ENCODE assay signal across 24 cellular contexts in genomic region chr3:185439745-185440466, GRCh38. TPM values are rescaled to one million over a fixed set of nuclear protein-coding genes. Genes with fewer than 3 reads are reported as not detected.
A peak's percentile ranks its signal among the peaks of the same experiment; 100 is the strongest.
DNase-seq lines count a peak whose midpoint lies in the region; ATAC-seq, FAIRE-seq and TF ChIP-seq lines count a peak whose summit lies in the region.
"Had no signal": no experiment of that assay in that cellular context is flagged by ENCODE, and none has a peak within 500 bp of the region (broad histone marks: within the 10 kb centered on the region; RNA-seq: fewer than 3 reads in every experiment).

No MANE protein-coding gene starts in this region.

- H3K9me3 Mint-ChIP-seq in natural killer cell: no peaks in the 10 kb centered on the region
- H3K9me3 Mint-ChIP-seq: activated T-cell treated with anti-CD3 and anti-CD28 coated beads, Interleukin-2, amount 50 U/mL, for 24 hours; nephron had no signal

- no peak for ATAC-seq in natural killer cell
- ATAC-seq: body of pancreas, heart left ventricle, mucosa of descending colon had no signal

- no peak for TF ChIP-seq CTCF in natural killer cell (IDR thresholded peaks at IDR 0.05)

- H3K4me3 Mint-ChIP-seq in natural killer cell: no peak overlapping the region
- H3K4me3 Mint-ChIP-seq: activated T-cell treated with anti-CD3 and anti-CD28 coated beads, Interleukin-2, amount 50 U/mL, for 24 hours; nephron had no signal

- no peak overlapping the region for H3K27ac Mint-ChIP-seq in natural killer cell
- H3K27ac Mint-ChIP-seq: activated T-cell treated with anti-CD3 and anti-CD28 coated beads, Interleukin-2, amount 50 U/mL, for 24 hours; nephron had no signal

- DNase-seq in Ammon's horn (ENCODE audit: low spot score): peak; percentile 63
- no peak for DNase-seq in H54 (ENCODE audit: insufficient read length, low spot score)
- peak; percentile 87 for DNase-seq in NCI-H69 (lab: John Stamatoyannopoulos, UW)
- DNase-seq in frontal cortex (ENCODE audit: low spot score in 2 of 2): no peak
- DNase-seq in natural killer cell: no peak
- DNase-seq in amniotic stem cell (lab: John Stamatoyannopoulos, UW): no peak
- no peak for DNase-seq in epidermal melanocyte (ENCODE audit: insufficient read length, low spot score)
- no peak for DNase-seq in T1000 (lab: John Stamatoyannopoulos, UW)
- DNase-seq: ACHN; activated CD4-positive, alpha-beta T cell treated with anti-CD3 and anti-CD28 coated beads for 4 hours; activated T-cell treated with anti-CD3 and anti-CD28 coated beads, Interleukin-2, amount 50 U/mL, for 24 hours; body of pancreas; effector CD8-positive, alpha-beta T cell; GDM1; HCEC 1CT; heart left ventricle; kidney glomerular epithelial cell; mucosa of descending colon; NCI-H1048; NCI-H748 treated with DMSO at 0.1 percent for 48 hours; small intestine; stimulated activated CD4-positive, alpha-beta T cell treated with anti-CD3 and anti-CD28 coated beads, Interleukin-1b, Interleukin-23, amount 100 ng/mL, for 48 hours; upper lobe of left lung had no signal

- no peak for TF ChIP-seq POLR2A in H54 (IDR thresholded peaks at IDR 0.05; ENCODE audit: low read depth, low read length)

- FAIRE-seq in H54 (lab: Jason Lieb, UNC) (peak; percentile 43), frontal cortex (lab: Jason Lieb, UNC) (peak; percentile 8)
- FAIRE-seq: small intestine had no signal

- H3K4me1 Mint-ChIP-seq in natural killer cell: no peaks in the 10 kb centered on the region
- H3K4me1 Mint-ChIP-seq: nephron had no signal

- intact Hi-C loops in natural killer cell (cut with micrococcal nuclease): no loop called here

- peaks cover 7 to 11% of the 10 kb centered on the region in 2 donors for H3K27me3 Mint-ChIP-seq in natural killer cell (ENCODE audit: low read depth in 2 of 2)
- H3K27me3 Mint-ChIP-seq: activated T-cell treated with anti-CD3 and anti-CD28 coated beads, Interleukin-2, amount 50 U/mL, for 24 hours had no signal

- H3K36me3 Mint-ChIP-seq in natural killer cell: no peaks in the 10 kb centered on the region

RNA-seq across cellular contexts. Expression of gene TMEM41A, which starts 58.9 kb away (rescaled TPM):
- 10.2 TPM for total RNA-seq in frontal cortex
- total RNA-seq in natural killer cell: 10 to 100 TPM; 28.3 to 35.4 (median 35.0) TPM

Comparison
In these comparisons a context has a peak if more than half of its experiments do, and no peak if none do; other contexts are left out.
1. DNase-seq: peak in Ammon's horn (single experiment) and NCI-H69 (single experiment); none in H54 (single experiment), frontal cortex (0 of 2), natural killer cell (single experiment), amniotic stem cell (single experiment), epidermal melanocyte (single experiment) and T1000 (single experiment).